ENCODE assay signal across 8 cellular contexts in genomic region chr3:27357665-27358258, GRCh38. TPM values are rescaled to one million over a fixed set of nuclear protein-coding genes. Genes with fewer than 3 reads are reported as not detected.
DNase-seq lines count a peak whose midpoint lies in the region; ATAC-seq and TF ChIP-seq lines count a peak whose summit lies in the region.

No MANE protein-coding gene starts in this region.

- intact Hi-C loops in activated CD4-positive, alpha-beta T cell treated with anti-CD3 and anti-CD28 coated beads for 36 hours (cut with DNase I, micrococcal nuclease): loop anchor here (1.0 to 2.0 kb wide), 3 partner anchors 110 to 324 kb away; no protein-coding TSS in a partner anchor
- intact Hi-C loops in upper lobe of right lung (cut with DNase I): no loop called here

- TF ChIP-seq CTCF in AG09309 (IDR thresholded peaks at IDR 0.05; ENCODE audit: control insufficient read depth, insufficient read depth, low read depth, low read length, missing control alignments): peak; percentile 63
- peak; percentile 79 for TF ChIP-seq CTCF in epithelial cell of esophagus (IDR thresholded peaks at IDR 0.05; ENCODE audit: insufficient read depth, low read depth, low read length, missing control alignments)
- peak; percentile 42 to 61 (median 44) for TF ChIP-seq CTCF in nephron (IDR thresholded peaks at IDR 0.05; ENCODE audit: unreplicated experiment in 3 of 3)
- peak; percentile 65 for TF ChIP-seq CTCF in upper lobe of right lung (IDR thresholded peaks at IDR 0.05)

- no peaks in the 10 kb centered on the region for H3K9me3 Mint-ChIP-seq in activated CD4-positive, alpha-beta T cell treated with anti-CD3 and anti-CD28 coated beads for 36 hours (ENCODE audit: low read depth)
- no peaks in the 10 kb centered on the region for H3K9me3 Mint-ChIP-seq in nephron

- no peaks in the 10 kb centered on the region for H3K27me3 ChIP-seq in upper lobe of right lung

- H3K4me1 ChIP-seq in upper lobe of right lung: no peaks in the 10 kb centered on the region

- H3K36me3 ChIP-seq in upper lobe of right lung: no peaks in the 10 kb centered on the region

- no peak overlapping the region for H3K27ac Mint-ChIP-seq in activated CD4-positive, alpha-beta T cell treated with anti-CD3 and anti-CD28 coated beads for 36 hours
- H3K27ac Mint-ChIP-seq in nephron: no peak overlapping the region

- H3K4me3 Mint-ChIP-seq in activated CD4-positive, alpha-beta T cell treated with anti-CD3 and anti-CD28 coated beads for 36 hours: no peak overlapping the region
- no peak overlapping the region for H3K4me3 Mint-ChIP-seq in nephron

- CTCF ChIA-PET in activated CD4-positive, alpha-beta T cell treated with anti-CD3 and anti-CD28 coated beads for 36 hours (lab: Charles Lee): interaction anchor here (0.6 to 1.5 kb wide), 9 partner anchors 9 to 327 kb away, joined by 3 to 5 read pairs (median 4); no protein-coding TSS in a partner anchor

- no peaks in the 10 kb centered on the region for H3K9me3 ChIP-seq in upper lobe of right lung

- no peaks in the 10 kb centered on the region for H3K36me3 Mint-ChIP-seq in activated CD4-positive, alpha-beta T cell treated with anti-CD3 and anti-CD28 coated beads for 36 hours (ENCODE audit: low read depth)
- no peaks in the 10 kb centered on the region for H3K36me3 Mint-ChIP-seq in nephron (ENCODE audit: low read depth)

- ATAC-seq in GM18502 (IDR thresholded peaks at IDR 0.05; ENCODE audit: poor library complexity, unreplicated experiment) (peak; percentile 95), HG02870 (IDR thresholded peaks at IDR 0.05; ENCODE audit: unreplicated experiment) (peak; percentile 95), upper lobe of right lung (peak; percentile 95)
- ATAC-seq in activated CD4-positive, alpha-beta T cell treated with anti-CD3 and anti-CD28 coated beads for 36 hours: peak; percentile 94

- POLR2A ChIA-PET in activated CD4-positive, alpha-beta T cell treated with anti-CD3 and anti-CD28 coated beads for 36 hours (lab: Charles Lee): no interaction called here

- no peak for DNase-seq in AG09309 (ENCODE audit: low read depth)
- DNase-seq in NCI-H2029 treated with DMSO at 0.1 percent for 48 hours (lab: John Stamatoyannopoulos, UW): peak; percentile 20
- peak; percentile 77 for DNase-seq in activated CD4-positive, alpha-beta T cell treated with anti-CD3 and anti-CD28 coated beads for 36 hours
- DNase-seq in epithelial cell of esophagus (ENCODE audit: low read depth): peak; percentile 60
- DNase-seq in upper lobe of right lung: no peak

- no peak overlapping the region for H3K27ac ChIP-seq in upper lobe of right lung

- peaks cover 26% of the 10 kb centered on the region for H3K4me1 Mint-ChIP-seq in activated CD4-positive, alpha-beta T cell treated with anti-CD3 and anti-CD28 coated beads for 36 hours
- H3K4me1 Mint-ChIP-seq in nephron: peaks cover 6% of the 10 kb centered on the region

- H3K4me3 ChIP-seq in AG09309 (ENCODE audit: control insufficient read depth, low read depth, low read length): no peak overlapping the region
- no peak overlapping the region for H3K4me3 ChIP-seq in epithelial cell of esophagus (ENCODE audit: low read length)
- no peak overlapping the region for H3K4me3 ChIP-seq in upper lobe of right lung

- no peaks in the 10 kb centered on the region for H3K27me3 Mint-ChIP-seq in activated CD4-positive, alpha-beta T cell treated with anti-CD3 and anti-CD28 coated beads for 36 hours
- H3K27me3 Mint-ChIP-seq in nephron (ENCODE audit: low read depth): no peaks in the 10 kb centered on the region

RNA-seq across cellular contexts. Expression of gene NEK10, which starts 11.4 kb away (rescaled TPM):
- under 1 TPM; 0.19 to 0.57 TPM for total RNA-seq in activated CD4-positive, alpha-beta T cell treated with anti-CD3 and anti-CD28 coated beads for 36 hours
- 0.49 TPM for total RNA-seq in upper lobe of right lung

Comparison
In these comparisons a context has a peak if more than half of its experiments do, and no peak if none do; other contexts are left out.
1. DNase-seq: peak in NCI-H2029 treated with DMSO at 0.1 percent for 48 hours (single experiment), activated CD4-positive, alpha-beta T cell treated with anti-CD3 and anti-CD28 coated beads for 36 hours (single experiment) and epithelial cell of esophagus (single experiment); none in AG09309 (single experiment) and upper lobe of right lung (single experiment).
2. Peak in every context shown above with its lines, with median percentiles within 50 percentile points of each other: CTCF ChIP-seq and ATAC-seq.